In genomic region chr5:169706070-169706469, GRCh38 we compare ENCODE assay signal across 1 cellular context.
TF ChIP-seq lines count a peak whose summit lies in the region.

No MANE protein-coding gene starts in this region.

TF ChIP-seq in IMR-90, 13 proteins besides CTCF, POLR2A, EP300 and RAD21:
- no peak for TF ChIP-seq ELK1 (IDR thresholded peaks at IDR 0.05; ENCODE audit: borderline replicate concordance, low read depth, low read length)
- TF ChIP-seq SMC3 (IDR thresholded peaks at IDR 0.05; ENCODE audit: low read depth, low read length): no peak
- no peak for TF ChIP-seq MAZ (IDR thresholded peaks at IDR 0.05; ENCODE audit: borderline replicate concordance, low read depth, low read length)
- no peak for TF ChIP-seq MAFK (IDR thresholded peaks at IDR 0.05; ENCODE audit: low read depth, low read length)
- no peak for TF ChIP-seq CEBPB (IDR thresholded peaks at IDR 0.05; ENCODE audit: low read depth, low read length)
- no peak for TF ChIP-seq MXI1 (IDR thresholded peaks at IDR 0.05; ENCODE audit: borderline replicate concordance, low read depth, low read length)
- TF ChIP-seq FOS (IDR thresholded peaks at IDR 0.05; ENCODE audit: low read depth, low read length): no peak
- no peak for TF ChIP-seq BHLHE40 (IDR thresholded peaks at IDR 0.05; ENCODE audit: low read depth, low read length)
- TF ChIP-seq RFX5 (IDR thresholded peaks at IDR 0.05; ENCODE audit: low read depth, low read length): no peak
- TF ChIP-seq CHD1 (IDR thresholded peaks at IDR 0.05; ENCODE audit: low read depth, low read length): no peak
- TF ChIP-seq USF2 (IDR thresholded peaks at IDR 0.05; ENCODE audit: low read depth, low read length): no peak
- no peak for TF ChIP-seq NFE2L2 (IDR thresholded peaks at IDR 0.05; ENCODE audit: low read depth, low read length)
- TF ChIP-seq RCOR1 (IDR thresholded peaks at IDR 0.05; ENCODE audit: insufficient replicate concordance, low read length): no peak
